Comparison of ENCODE assay signal across 10 cellular contexts in the genomic region with DNA sequence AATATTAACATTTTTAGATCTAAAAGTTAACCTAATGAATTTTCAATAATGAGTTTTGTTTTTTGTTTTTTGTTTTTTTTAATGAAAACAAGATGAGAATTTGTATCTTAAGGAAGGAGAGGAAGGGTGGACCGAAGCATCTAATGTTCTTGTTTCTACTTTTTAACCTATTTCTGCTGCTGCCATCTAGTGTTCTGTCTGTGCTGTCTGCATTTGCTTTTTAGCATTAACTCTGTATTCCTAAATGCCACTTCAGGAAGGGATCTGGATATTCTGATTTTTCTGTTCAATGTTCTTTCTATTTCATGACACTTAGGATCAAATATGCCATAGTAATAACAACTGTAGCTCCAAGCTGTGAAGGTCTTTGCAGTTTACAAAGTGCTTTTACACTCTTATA.
DNase-seq lines count a peak whose midpoint lies in the region; ATAC-seq and TF ChIP-seq lines count a peak whose summit lies in the region.
"Had no signal": no experiment of that assay in that cellular context is flagged by ENCODE, and none has a peak within 500 bp of the region (broad histone marks: within the 10 kb centered on the region; RNA-seq: fewer than 3 reads in every experiment).

No MANE protein-coding gene starts in this region.

- peak; percentile 40 for TF ChIP-seq CTCF in brain microvascular endothelial cell (IDR thresholded peaks at IDR 0.05; ENCODE audit: low read depth, low read length, missing control alignments)

- H3K4me3 ChIP-seq in brain microvascular endothelial cell (ENCODE audit: low read depth, low read length) = no peak overlapping the region

- DNase-seq in DMS53 (lab: John Stamatoyannopoulos, UW) (peak; percentile 49), LHCN-M2 (ENCODE audit: low read depth) (peak; percentile 1), brain microvascular endothelial cell (no peak), lung microvascular endothelial cell (ENCODE audit: low read depth in 2 of 2) (peak; percentile 0 to 4), NCI-H146 treated with DMSO at 0.1 percent for 48 hours (lab: John Stamatoyannopoulos, UW; ENCODE audit: unreplicated experiment) (no peak)
- DNase-seq: immature natural killer cell, SHP77 treated with DMSO at 0.1 percent for 48 hours had no signal

- ATAC-seq in GM18861 (IDR thresholded peaks at IDR 0.05; ENCODE audit: unreplicated experiment) = no peak
- no peak for ATAC-seq in HG02981 (IDR thresholded peaks at IDR 0.05; ENCODE audit: unreplicated experiment)
- no peak for ATAC-seq in HG03159 (IDR thresholded peaks at IDR 0.05; ENCODE audit: unreplicated experiment)

- in situ Hi-C loops in brain microvascular endothelial cell (cut with HindIII; ENCODE audit: low pct_ligation_motif_present, low sequenced_read_pairs) = no loop called here

- H3K36me3 ChIP-seq in brain microvascular endothelial cell (replicated peaks) = no peaks in the 10 kb centered on the region

- H3K27ac ChIP-seq in brain microvascular endothelial cell = no peak overlapping the region

- H3K27me3 ChIP-seq in brain microvascular endothelial cell (replicated peaks) = no peaks in the 10 kb centered on the region

Comparison
In these comparisons a context has a peak if more than half of its experiments do, and no peak if none do; other contexts are left out.
1. DNase-seq: peak in DMS53 (single experiment), LHCN-M2 (single experiment) and lung microvascular endothelial cell (2 of 2); none in brain microvascular endothelial cell (single experiment) and NCI-H146 treated with DMSO at 0.1 percent for 48 hours (single experiment).